In genomic region chr12:108828774-108829173, GRCh38 we compare ENCODE assay signal across 14 cellular contexts. TPM values are rescaled to one million over a fixed set of nuclear protein-coding genes. Genes with fewer than 3 reads are reported as not detected.
DNase-seq lines count a peak whose midpoint lies in the region; FAIRE-seq and TF ChIP-seq lines count a peak whose summit lies in the region.
"Had no signal": no experiment of that assay in that cellular context is flagged by ENCODE, and none has a peak within 500 bp of the region (broad histone marks: within the 10 kb centered on the region; RNA-seq: fewer than 3 reads in every experiment).

No MANE protein-coding gene starts in this region.

- TF ChIP-seq CTCF in endothelial cell of umbilical vein (IDR thresholded peaks at IDR 0.05; ENCODE audit: extremely low read depth in 1 of 2, insufficient read depth in 1 of 2, low read depth in 1 of 2, low read length in 2 of 2): no peak

- H3K4me1 ChIP-seq in ACC112 (ENCODE audit: control insufficient read depth, insufficient read depth, low read length, unreplicated experiment) (peaks cover 90% of the 10 kb centered on the region), endothelial cell of umbilical vein (ENCODE audit: control insufficient read depth, extremely low read depth, insufficient read depth, low read length) (peaks cover 72% of the 10 kb centered on the region)

- no peak overlapping the region for H2AFZ ChIP-seq in ACC112 (ENCODE audit: low read length, unreplicated experiment)
- no peak overlapping the region for H2AFZ ChIP-seq in endothelial cell of umbilical vein (ENCODE audit: low read depth, low read length)

- peak overlapping the region; percentile 99 for H3K27ac ChIP-seq in ACC112 (ENCODE audit: low read depth, low read length)
- peak overlapping the region; percentile 100 for H3K27ac ChIP-seq in endothelial cell of umbilical vein (ENCODE audit: insufficient read depth, low read depth, low read length)
- H3K27ac ChIP-seq: C4-2B had no signal

- DNase-seq in NCI-H226 (peak; percentile 67), endothelial cell of umbilical vein (ENCODE audit: low read depth, low spot score) (peak; percentile 78), non-pigmented ciliary epithelial cell (ENCODE audit: low read depth) (peak; percentile 75), GF-D8 (lab: John Stamatoyannopoulos, UW) (no peak), NCI-H2081 treated with DMSO at 0.1 percent for 48 hours (lab: John Stamatoyannopoulos, UW) (no peak), cerebellar cortex (ENCODE audit: low spot score) (no peak)
- DNase-seq in activated effector memory CD4-positive, alpha-beta T cell treated with anti-CD3 and anti-CD28 coated beads, Interleukin-2, amount 50 U/mL, for 16 hours: no peak
- DNase-seq: activated CD4-positive, alpha-beta T cell treated with anti-CD3 and anti-CD28 coated beads for 36 hours; activated naive CD8-positive, alpha-beta T cell treated with anti-CD3 and anti-CD28 coated beads, Interleukin-2, amount 50 U/mL, for 24 hours; NCI-H1048; RPMI8226 had no signal

- intact Hi-C loops in endothelial cell of umbilical vein (cut with micrococcal nuclease): loop anchor here (1.0 to 5.0 kb wide), 2 partner anchors 137 to 1736 kb away; partner anchors contain the start of gene CRY1

- H3K79me2 ChIP-seq in ACC112 (ENCODE audit: control insufficient read depth, insufficient read depth, low read length, unreplicated experiment) (peaks cover 78% of the 10 kb centered on the region), endothelial cell of umbilical vein (ENCODE audit: control insufficient read depth, insufficient read depth, low read length) (peaks cover 47% of the 10 kb centered on the region)

- BruUV-seq in endothelial cell of umbilical vein (replicated peaks; lab: Mats Ljungman, UMichigan): no TSS peak

- dilution Hi-C loops in endothelial cell of umbilical vein (cut with MboI; ENCODE audit: extremely low pct_ligation_motif_present, low sequenced_read_pairs): loop anchor here (25.0 kb wide), 1 partner anchor 166 kb away; no protein-coding TSS in a partner anchor

- no peak for TF ChIP-seq POLR2A in endothelial cell of umbilical vein (IDR thresholded peaks at IDR 0.05; ENCODE audit: low read depth, low read length)

- H3K4me3 ChIP-seq in ACC112 (ENCODE audit: low read depth, low read length): no peak overlapping the region
- H3K4me3 ChIP-seq in endothelial cell of umbilical vein (replicated peaks in 1 of 3; ENCODE audit: insufficient read depth in 1 of 3, low read depth in 1 of 3, low read length in 3 of 3): no peak overlapping the region

- peaks cover 28% of the 10 kb centered on the region for H3K36me3 ChIP-seq in ACC112 (ENCODE audit: insufficient read depth, low read length)
- H3K36me3 ChIP-seq in endothelial cell of umbilical vein (ENCODE audit: control insufficient read depth in 2 of 2, extremely low read depth in 1 of 2, insufficient read depth in 2 of 2, low read length in 2 of 2): peaks cover 11 to 13% of the 10 kb centered on the region in 2 experiments

- peak; percentile 68 for FAIRE-seq in endothelial cell of umbilical vein (lab: Jason Lieb, UNC)

- H3K9me1 ChIP-seq in endothelial cell of umbilical vein (replicated peaks; ENCODE audit: control insufficient read depth, extremely low read depth, insufficient read depth, low read length): no peaks in the 10 kb centered on the region

- no peaks in the 10 kb centered on the region for H3K9me3 ChIP-seq in endothelial cell of umbilical vein (replicated peaks; ENCODE audit: control insufficient read depth, insufficient read depth, low read length)

- no peaks in the 10 kb centered on the region for H4K20me1 ChIP-seq in endothelial cell of umbilical vein (replicated peaks; ENCODE audit: control insufficient read depth, extremely low read depth, insufficient read depth, low read length)

- H3K9ac ChIP-seq in endothelial cell of umbilical vein (replicated peaks; ENCODE audit: extremely low read depth, insufficient read depth, low read length): peak overlapping the region; percentile 98

- CTCF ChIA-PET in endothelial cell of umbilical vein (lab: Charles Lee): interaction anchor here (4.4 to 5.1 kb wide), 2 partner anchors 11 to 21 kb away, joined by 62 to 63 read pairs; no protein-coding TSS in a partner anchor

- H3K27me3 ChIP-seq in ACC112 (ENCODE audit: insufficient read depth, low read length) (no peaks in the 10 kb centered on the region), endothelial cell of umbilical vein (ENCODE audit: control insufficient read depth in 2 of 2, insufficient read depth in 2 of 2, low read length in 2 of 2) (no peaks in the 10 kb centered on the region)

- POLR2A ChIA-PET in endothelial cell of umbilical vein (lab: Charles Lee): interaction anchor here (0.8 to 4.6 kb wide), 2 partner anchors 10 to 13 kb away, joined by 5 to 43 read pairs; no protein-coding TSS in a partner anchor

- H3K4me2 ChIP-seq in endothelial cell of umbilical vein (ENCODE audit: insufficient read depth, low read length): no peak overlapping the region

TF ChIP-seq in endothelial cell of umbilical vein, 7 proteins besides CTCF, POLR2A, EP300 and RAD21:
- TF ChIP-seq JUN (IDR thresholded peaks at IDR 0.05; ENCODE audit: borderline replicate concordance, insufficient read depth, insufficient read length, low read depth): peak; percentile 82
- TF ChIP-seq GATA2 (IDR thresholded peaks at IDR 0.05; ENCODE audit: insufficient read depth, insufficient read length, low read depth, low read length): no peak
- peak; percentile 37 for TF ChIP-seq FOS (IDR thresholded peaks at IDR 0.05; ENCODE audit: borderline replicate concordance, insufficient read depth, low read length)

RNA-seq across cellular contexts. Expression of gene SSH1, which starts 28.6 kb away (rescaled TPM):
- 57.5 and 71.4 TPM in 2 replicates for total RNA-seq in endothelial cell of umbilical vein
- 20.2 and 20.6 TPM in 2 replicates for polyA plus RNA-seq in endothelial cell of umbilical vein
- 14.9 and 18.6 TPM in 2 replicates for polyA plus RNA-seq in endothelial cell of umbilical vein (2011; cell fraction: cytosol; rRNA removed)
- polyA plus RNA-seq in endothelial cell of umbilical vein (2011; cell fraction: nucleus; rRNA removed): 81.2 and 96.3 TPM in 2 replicates
- 24.5 and 25.2 TPM in 2 replicates for polyA plus RNA-seq in endothelial cell of umbilical vein (2012)
- 93.7 and 104 TPM in 2 replicates for polyA minus RNA-seq in endothelial cell of umbilical vein
- 11.3 TPM for polyA minus RNA-seq in endothelial cell of umbilical vein (2011; cell fraction: cytosol; rRNA and poly(A)+ RNA removed)
- polyA minus RNA-seq in endothelial cell of umbilical vein (2011; cell fraction: nucleus; rRNA and poly(A)+ RNA removed): 107 and 110 TPM in 2 replicates

RNA-seq across cellular contexts. Expression of gene DAO, which starts 51.1 kb away (rescaled TPM):
- total RNA-seq in endothelial cell of umbilical vein: not detected in 2 replicates
- not detected in 2 replicates for polyA plus RNA-seq in endothelial cell of umbilical vein
- polyA plus RNA-seq in endothelial cell of umbilical vein (2011; cell fraction: cytosol; rRNA removed): not detected in 2 replicates
- polyA plus RNA-seq in endothelial cell of umbilical vein (2011; cell fraction: nucleus; rRNA removed): not detected in 2 replicates
- not detected in 2 replicates for polyA plus RNA-seq in endothelial cell of umbilical vein (2012)
- polyA minus RNA-seq in endothelial cell of umbilical vein: not detected in 2 replicates
- polyA minus RNA-seq in endothelial cell of umbilical vein (2011; cell fraction: cytosol; rRNA and poly(A)+ RNA removed): not detected
- polyA minus RNA-seq in endothelial cell of umbilical vein (2011; cell fraction: nucleus; rRNA and poly(A)+ RNA removed): not detected in 2 replicates
- total RNA-seq: activated CD4-positive, alpha-beta T cell treated with anti-CD3 and anti-CD28 coated beads for 36 hours; pulmonary artery endothelial cell had no signal

Comparison
In these comparisons a context has a peak if more than half of its experiments do, and no peak if none do; other contexts are left out.
1. DNase-seq: peak in NCI-H226 (single experiment), endothelial cell of umbilical vein (single experiment) and non-pigmented ciliary epithelial cell (single experiment); none in GF-D8 (single experiment), NCI-H2081 treated with DMSO at 0.1 percent for 48 hours (single experiment), cerebellar cortex (single experiment) and activated effector memory CD4-positive, alpha-beta T cell treated with anti-CD3 and anti-CD28 coated beads, Interleukin-2, amount 50 U/mL, for 16 hours (single experiment).